ENCODE assay signal across 8 cellular contexts in the genomic region with DNA sequence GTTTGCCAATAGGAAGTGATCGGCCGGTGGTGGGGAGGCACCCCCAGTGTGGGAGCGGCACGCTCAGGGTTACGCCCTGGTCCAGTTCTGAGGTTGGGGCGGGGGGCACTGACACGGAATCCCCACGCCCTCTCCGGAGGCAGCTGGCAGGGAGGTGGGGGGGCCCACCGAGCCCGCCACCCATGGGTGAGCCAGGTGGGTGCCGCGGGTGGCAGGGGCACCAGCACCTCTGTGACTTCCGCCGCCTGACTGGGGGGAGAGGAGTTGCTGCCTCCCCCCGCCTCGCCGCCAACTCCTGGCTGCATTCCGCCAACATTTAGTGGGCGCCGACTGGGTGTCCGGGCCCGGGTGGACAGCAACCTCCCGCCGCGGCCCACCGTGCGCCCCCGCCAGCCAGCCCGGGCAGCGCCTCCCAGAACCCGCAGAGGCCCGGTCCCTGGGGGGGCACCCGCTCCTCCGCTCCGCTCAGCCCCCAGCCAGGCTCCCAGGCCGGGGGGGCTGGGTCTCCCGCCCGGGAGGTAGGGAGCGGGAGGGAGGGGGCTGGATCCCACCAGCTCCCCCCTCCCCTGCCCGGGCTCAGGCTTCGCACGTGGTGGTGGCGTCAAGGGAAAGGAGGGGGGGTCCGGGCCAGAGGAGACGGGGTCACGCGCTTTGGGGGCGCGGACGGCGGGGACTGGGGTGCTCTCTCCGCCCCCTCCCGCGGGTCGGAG. TPM values are rescaled to one million over a fixed set of nuclear protein-coding genes. Genes with fewer than 3 reads are reported as not detected.
DNase-seq lines count a peak whose midpoint lies in the region; ATAC-seq, FAIRE-seq and TF ChIP-seq lines count a peak whose summit lies in the region.

No MANE protein-coding gene starts in this region.

- H4K20me1 ChIP-seq in mammary epithelial cell (ENCODE audit: insufficient read depth, low read length): peaks cover 9% of the 10 kb centered on the region

- in situ Hi-C loops in mammary epithelial cell (cut with MboI; ENCODE audit: low sequenced_read_pairs in 2 of 2): no loop called here

- H2AFZ ChIP-seq in mammary epithelial cell (ENCODE audit: low read depth, low read length): no peak overlapping the region

- H3K4me3 ChIP-seq in SJSA1 (peak overlapping the region; percentile 89), mammary epithelial cell (replicated peaks in 1 of 3; ENCODE audit: insufficient read depth in 1 of 3, low read depth in 2 of 3, low read length in 3 of 3) (peak overlapping the region; percentile 89 to 97 (median 92)), small intestine (ENCODE audit: low read depth in 1 of 2, low read length in 2 of 2) (peak overlapping the region; percentile 95 to 100)

- TSS peak; percentile 31 for BruUV-seq in mammary epithelial cell (replicated peaks; lab: Mats Ljungman, UMichigan)

- H3K9me3 ChIP-seq in SJSA1 (replicated peaks) (no peaks in the 10 kb centered on the region), mammary epithelial cell (replicated peaks; ENCODE audit: insufficient read depth, low read length) (no peaks in the 10 kb centered on the region), small intestine (ENCODE audit: control insufficient read depth, low read depth) (no peaks in the 10 kb centered on the region)

- FAIRE-seq in small intestine (lab: Jason Lieb, UNC): no peak

- no peaks in the 10 kb centered on the region for H3K9me3 Mint-ChIP-seq in CD14-positive monocyte
- no peaks in the 10 kb centered on the region for H3K9me3 Mint-ChIP-seq in immature natural killer cell

- H3K79me2 ChIP-seq in mammary epithelial cell (ENCODE audit: insufficient read depth, low read length): peaks cover 59% of the 10 kb centered on the region

- CTCF ChIA-PET in mammary epithelial cell (lab: Charles Lee; ENCODE audit: low non-redundant PET): interaction anchor here (0.6 kb wide), 1 partner anchor 70 kb away, joined by 5 read pairs; no protein-coding TSS in a partner anchor

- H3K4me2 ChIP-seq in mammary epithelial cell (ENCODE audit: insufficient read depth, low read depth, low read length): peak overlapping the region; percentile 99

- H3K4me3 Mint-ChIP-seq in CD14-positive monocyte (peak overlapping the region; percentile 88 to 89), immature natural killer cell (peak overlapping the region; percentile 32 to 91 (median 86))

- TF ChIP-seq CTCF in CD14-positive monocyte (IDR thresholded peaks at IDR 0.05) (no peak), mammary epithelial cell (conservative IDR thresholded peaks at IDR 0.05 in 1 of 2, IDR thresholded peaks at IDR 0.05 in 1 of 2; ENCODE audit: extremely low read depth in 1 of 2, insufficient read depth in 1 of 2, low read depth in 1 of 2, low read length in 2 of 2) (no peak)

- peaks cover 10 to 15% of the 10 kb centered on the region in 2 donors for H3K36me3 Mint-ChIP-seq in CD14-positive monocyte
- H3K36me3 Mint-ChIP-seq in immature natural killer cell: peaks cover 0 to 3% (median 0%) of the 10 kb centered on the region in 3 donors

- 2% methylated on average over 11 of the region's 56 CpGs for WGBS in mammary epithelial cell (ENCODE audit: low coverage, missing lambda C conversion rate)
- 0 to 1% (median 1%) methylated on average over 19 to 56 of the region's 56 CpGs for WGBS in small intestine, 3 donors

- ATAC-seq in GM21825 (IDR thresholded peaks at IDR 0.05; ENCODE audit: unreplicated experiment): peak; percentile 1

- H3K27ac Mint-ChIP-seq in CD14-positive monocyte (peak overlapping the region in 6 of 7 donors; percentile 57 to 100 (median 91)), immature natural killer cell (peak overlapping the region in 5 of 6 donors; percentile 40 to 91 (median 53))

- H3K27me3 Mint-ChIP-seq in CD14-positive monocyte (ENCODE audit: low read depth in 3 of 3): peaks cover 0 to 2% (median 0%) of the 10 kb centered on the region in 3 donors
- H3K27me3 Mint-ChIP-seq in immature natural killer cell (ENCODE audit: low read depth in 3 of 3): peaks cover 1 to 21% (median 12%) of the 10 kb centered on the region in 3 donors

- intact Hi-C loops in CD14-positive monocyte (cut with micrococcal nuclease) (loop anchor here (5.0 kb wide), 4 partner anchors 53 to 77 kb away; a partner anchor contains a TSS), mammary epithelial cell (cut with micrococcal nuclease) (loop anchor here (1.0 to 5.0 kb wide), 3 partner anchors 73 to 117 kb away; no protein-coding TSS in a partner anchor)

- peaks cover 52% of the 10 kb centered on the region for H3K4me1 Mint-ChIP-seq in CD14-positive monocyte
- H3K4me1 Mint-ChIP-seq in immature natural killer cell: peaks cover 39 to 54% of the 10 kb centered on the region in 2 donors

- H3K4me1 ChIP-seq in SJSA1 (replicated peaks): peaks cover 19% of the 10 kb centered on the region
- H3K4me1 ChIP-seq in mammary epithelial cell (ENCODE audit: insufficient read depth, low read length): peaks cover 40% of the 10 kb centered on the region
- H3K4me1 ChIP-seq in small intestine (ENCODE audit: control insufficient read depth in 2 of 2, insufficient read depth in 1 of 2, low read depth in 1 of 2, low read length in 1 of 2): peaks cover 2 to 4% of the 10 kb centered on the region in 2 donors

- dilution Hi-C loops in mammary epithelial cell (cut with HindIII; ENCODE audit: low sequenced_read_pairs): loop anchor here (5.0 to 10.0 kb wide), 4 partner anchors 68 to 300 kb away; no protein-coding TSS in a partner anchor

- peak; percentile 78 for DNase-seq in CD14-positive monocyte (ENCODE audit: low spot score)
- DNase-seq in SJSA1 (ENCODE audit: low read depth in 1 of 2, low spot score in 2 of 2): peak; percentile 40 to 58
- no peak for DNase-seq in mammary epithelial cell
- DNase-seq in immature natural killer cell: peak; percentile 68 to 75 (median 72)
- peak; percentile 57 for DNase-seq in small intestine
- no peak for DNase-seq in HT-29 (ENCODE audit: low spot score)
- DNase-seq in NCI-H2107 (lab: John Stamatoyannopoulos, UW): no peak

- peak overlapping the region; percentile 82 for H3K9ac ChIP-seq in mammary epithelial cell (ENCODE audit: insufficient read depth, low read length)

- peaks cover 51% of the 10 kb centered on the region for H3K36me3 ChIP-seq in SJSA1
- H3K36me3 ChIP-seq in mammary epithelial cell (ENCODE audit: insufficient read depth, low read length): no peaks in the 10 kb centered on the region
- peaks cover 0 to 4% of the 10 kb centered on the region in 2 donors for H3K36me3 ChIP-seq in small intestine (ENCODE audit: control insufficient read depth in 2 of 2, insufficient read depth in 2 of 2, low read length in 2 of 2)

- H3K27ac ChIP-seq in SJSA1: peak overlapping the region; percentile 84
- H3K27ac ChIP-seq in mammary epithelial cell (ENCODE audit: insufficient read depth, low read depth, low read length): peak overlapping the region; percentile 75
- peak overlapping the region; percentile 89 to 100 for H3K27ac ChIP-seq in small intestine (ENCODE audit: low read depth in 1 of 2, low read length in 1 of 2)

- H3K27me3 ChIP-seq in SJSA1 (replicated peaks) (0 out of 2 replicates have a peak, but pooled peaks cover 4% of the 10 kb centered on the region), mammary epithelial cell (ENCODE audit: insufficient read depth, low read length) (no peaks in the 10 kb centered on the region), small intestine (ENCODE audit: control insufficient read depth in 2 of 2, insufficient read depth in 2 of 2, low read length in 2 of 2) (no peaks in the 10 kb centered on the region)

RNA-seq across cellular contexts. Expression of a gene that starts 2.0 kb away (rescaled TPM):
- 10 to 100 TPM; 18.0 to 20.2 TPM for polyA plus RNA-seq in CD14-positive monocyte
- 15.9 and 20.7 TPM in 2 replicates for total RNA-seq in SJSA1 (2014; rRNA removed; shearing (Covaris generic))
- 10 to 100 TPM; 40.8 to 52.9 TPM for total RNA-seq in mammary epithelial cell
- 11.0 TPM for polyA plus RNA-seq in mammary epithelial cell
- 9.2 TPM for polyA minus RNA-seq in mammary epithelial cell
- 10 to 100 TPM; 10.2 to 62.3 (median 29.0) TPM for polyA plus RNA-seq in immature natural killer cell
- 10 to 100 TPM; 14.3 to 27.0 (median 16.8) TPM for polyA plus RNA-seq in small intestine
- 67.4 and 72.7 TPM in 2 replicates for total RNA-seq in HT-29 (2014; rRNA removed; shearing (Covaris generic))

RNA-seq across cellular contexts. Expression of a gene that starts 57.2 kb away (rescaled TPM):
- polyA plus RNA-seq in CD14-positive monocyte: 1 to 10 TPM; 2.3 to 5.9 TPM
- 17.3 and 20.7 TPM in 2 replicates for total RNA-seq in SJSA1 (2014; rRNA removed; shearing (Covaris generic))
- total RNA-seq in mammary epithelial cell: 10 to 100 TPM; 20.8 to 29.9 TPM
- 11.5 TPM for polyA plus RNA-seq in mammary epithelial cell
- 13.7 TPM for polyA minus RNA-seq in mammary epithelial cell
- 1 to 10 TPM; 6.1 to 8.5 (median 7.3) TPM for polyA plus RNA-seq in immature natural killer cell
- polyA plus RNA-seq in small intestine: 10 to 100 TPM; 10.8 to 14.8 (median 11.4) TPM
- total RNA-seq in HT-29 (2014; rRNA removed; shearing (Covaris generic)): 40.6 and 40.8 TPM in 2 replicates

RNA-seq across cellular contexts. Expression of a gene that starts 59.2 kb away (rescaled TPM):
- polyA plus RNA-seq in CD14-positive monocyte (10 to 100 TPM; 30.5 to 40.2 TPM), mammary epithelial cell (112 TPM), immature natural killer cell (10 to 100 TPM; 75.5 to 96.0 (median 86.6) TPM), small intestine (100 to 1,000 TPM; 283 to 522 (median 492) TPM)
- total RNA-seq in SJSA1 (2014; rRNA removed; shearing (Covaris generic)): 182 and 188 TPM in 2 replicates
- total RNA-seq in mammary epithelial cell: 100 to 1,000 TPM; 109 to 163 TPM
- polyA minus RNA-seq in mammary epithelial cell: 91.5 TPM
- 212 and 232 TPM in 2 replicates for total RNA-seq in HT-29 (2014; rRNA removed; shearing (Covaris generic))

Comparison
In these comparisons a context has a peak if more than half of its experiments do, and no peak if none do; other contexts are left out.
1. DNase-seq: peak in CD14-positive monocyte (single experiment), SJSA1 (2 of 2), immature natural killer cell (3 of 3) and small intestine (single experiment); none in mammary epithelial cell (single experiment), HT-29 (single experiment) and NCI-H2107 (single experiment).
2. Peak in every context shown above with its lines, with median percentiles within 50 percentile points of each other: H3K27ac ChIP-seq and H3K4me3 ChIP-seq.